Comparison of ENCODE assay signal across 8 cellular contexts in the genomic region with DNA sequence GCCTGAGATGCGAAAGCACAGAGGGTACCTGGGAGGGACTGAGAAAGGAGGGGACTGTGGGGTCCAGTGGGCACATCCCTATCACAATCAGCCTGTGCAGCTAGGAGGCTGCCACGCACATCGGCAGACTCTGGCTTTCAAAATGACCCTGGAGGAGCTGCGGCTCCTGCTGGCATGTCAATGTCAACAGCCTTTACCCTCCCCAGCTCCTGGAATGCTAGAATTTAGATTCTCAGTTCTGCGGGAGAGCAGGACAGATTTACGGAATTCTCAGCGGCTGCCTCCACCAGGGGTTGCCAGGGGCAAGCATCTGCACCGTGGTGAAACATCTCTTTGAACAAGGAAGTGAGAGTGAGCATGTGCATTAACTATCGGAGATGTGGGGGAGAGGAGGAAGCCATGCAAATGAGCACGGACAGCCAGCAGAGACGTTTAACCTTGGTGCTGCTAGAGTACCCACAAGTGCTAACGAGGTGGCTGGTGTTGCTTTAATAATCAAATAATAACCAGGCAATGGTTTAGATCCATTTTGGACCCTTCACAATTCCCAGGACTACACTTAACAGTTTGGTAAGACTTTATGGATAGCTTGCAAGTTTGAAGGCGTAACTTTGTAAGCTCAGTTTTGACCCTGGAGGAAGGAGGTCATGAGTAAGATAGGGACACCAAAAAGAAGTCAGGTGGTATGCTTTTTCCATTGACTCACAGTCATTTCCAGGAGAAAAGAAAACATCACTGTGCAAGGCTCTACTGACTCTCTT. TPM values are rescaled to one million over a fixed set of nuclear protein-coding genes. Genes with fewer than 3 reads are reported as not detected.
A peak's percentile ranks its signal among the peaks of the same experiment; 100 is the strongest.
DNase-seq lines count a peak whose midpoint lies in the region; ATAC-seq and TF ChIP-seq lines count a peak whose summit lies in the region.

No MANE protein-coding gene starts in this region.

- H3F3A ChIP-seq in PC-9 (ENCODE audit: insufficient read depth, low read depth), result no peaks in the 10 kb centered on the region

- H3K9me3 ChIP-seq in left ventricle myocardium inferior (replicated peaks) (peaks cover 5% of the 10 kb centered on the region), spleen (no peaks in the 10 kb centered on the region), PC-9 (ENCODE audit: insufficient read depth, low read depth) (no peaks in the 10 kb centered on the region)

- intact Hi-C loops in left ventricle myocardium inferior (cut with micrococcal nuclease) (no loop called here), spleen (cut with DNase I; ENCODE audit: low total_unique reads) (no loop called here), PC-9 (cut with micrococcal nuclease; ENCODE audit: unreplicated experiment) (no loop called here)

- no peaks in the 10 kb centered on the region for H3K79me2 ChIP-seq in PC-9 (ENCODE audit: low read depth)

- TF ChIP-seq POLR2A in NB4 (IDR thresholded peaks at IDR 0.05; ENCODE audit: extremely low read depth, insufficient read length) (peak; percentile 39), spleen (IDR thresholded peaks at IDR 0.05) (no peak)

- TF ChIP-seq CTCF in GM12865 (IDR thresholded peaks at IDR 0.05; ENCODE audit: insufficient read depth, low read depth, low read length, missing control alignments), result peak; percentile 25
- no peak for TF ChIP-seq CTCF in NB4 (IDR thresholded peaks at IDR 0.05; ENCODE audit: low read depth, low read length)
- peak; percentile 34 for TF ChIP-seq CTCF in left ventricle myocardium inferior (IDR thresholded peaks at IDR 0.05; ENCODE audit: borderline replicate concordance)
- TF ChIP-seq CTCF in spleen (IDR thresholded peaks at IDR 0.05 in 8 of 11, conservative IDR thresholded peaks at IDR 0.05 in 3 of 11), result peak in 9 of 11 experiments; percentile 6 to 45 (median 34)
- no peak for TF ChIP-seq CTCF in PC-9 (conservative IDR thresholded peaks at IDR 0.05)

- WGBS in spleen, 5 donors, result 8 to 14% (median 13%) methylated on average over 13 of the region's 13 CpGs

- no peaks in the 10 kb centered on the region for H3K27me3 ChIP-seq in left ventricle myocardium inferior (ENCODE audit: low read depth)
- H3K27me3 ChIP-seq in spleen (replicated peaks in 1 of 7), result no peaks in the 10 kb centered on the region
- peaks cover 24% of the 10 kb centered on the region for H3K27me3 ChIP-seq in PC-9 (ENCODE audit: insufficient read depth, low read depth)

- no peaks in the 10 kb centered on the region for H4K20me1 ChIP-seq in PC-9 (ENCODE audit: insufficient read depth)

- no TSS peak for BruUV-seq in PC-9 (replicated peaks; lab: Mats Ljungman, UMichigan)

- H3K27ac Mint-ChIP-seq in activated T-cell treated with anti-CD3 and anti-CD28 coated beads, Interleukin-2, amount 50 U/mL, for 24 hours, result peak overlapping the region; percentile 98

- no peaks in the 10 kb centered on the region for H3K36me3 Mint-ChIP-seq in activated T-cell treated with anti-CD3 and anti-CD28 coated beads, Interleukin-2, amount 50 U/mL, for 24 hours (ENCODE audit: low read depth)

- peak overlapping the region; percentile 78 for H3K4me3 Mint-ChIP-seq in activated T-cell treated with anti-CD3 and anti-CD28 coated beads, Interleukin-2, amount 50 U/mL, for 24 hours

- peak; percentile 96 for ATAC-seq in GM21737 (IDR thresholded peaks at IDR 0.05; ENCODE audit: unreplicated experiment)

- no peak overlapping the region for H2AFZ ChIP-seq in PC-9

- DNase-seq in GM12865 (ENCODE audit: low read depth), result peak; percentile 91
- DNase-seq in NB4 (ENCODE audit: low read depth), result peak; percentile 90
- peak; percentile 73 for DNase-seq in activated T-cell treated with anti-CD3 and anti-CD28 coated beads, Interleukin-2, amount 50 U/mL, for 24 hours
- DNase-seq in left ventricle myocardium inferior, result peak; percentile 21
- DNase-seq in spleen, result peak; percentile 86
- DNase-seq in NCI-H345 treated with DMSO at 0.1 percent for 48 hours (lab: John Stamatoyannopoulos, UW; ENCODE audit: unreplicated experiment), result no peak
- no peak for DNase-seq in PC-9

- H3K27ac ChIP-seq in left ventricle myocardium inferior (replicated peaks) (no peak overlapping the region), spleen (peak overlapping the region; percentile 42 to 86 (median 74)), PC-9 (no peak overlapping the region)

- no peaks in the 10 kb centered on the region for H3K9me2 ChIP-seq in PC-9 (ENCODE audit: insufficient read depth)

- H3K36me3 ChIP-seq in left ventricle myocardium inferior (no peaks in the 10 kb centered on the region), spleen (no peaks in the 10 kb centered on the region), PC-9 (ENCODE audit: low read depth) (no peaks in the 10 kb centered on the region)

- H3K4me1 ChIP-seq in left ventricle myocardium inferior, result peaks cover 10% of the 10 kb centered on the region
- peaks cover 22 to 64% (median 42%) of the 10 kb centered on the region in 6 donors for H3K4me1 ChIP-seq in spleen
- H3K4me1 ChIP-seq in PC-9 (replicated peaks; ENCODE audit: insufficient read depth), result no peaks in the 10 kb centered on the region

- H3K27me3 Mint-ChIP-seq in activated T-cell treated with anti-CD3 and anti-CD28 coated beads, Interleukin-2, amount 50 U/mL, for 24 hours, result no peaks in the 10 kb centered on the region

- H3K4me3 ChIP-seq in GM12865 (ENCODE audit: low read depth, low read length) (peak overlapping the region; percentile 39), NB4 (ENCODE audit: low read depth, low read length) (peak overlapping the region; percentile 1), left ventricle myocardium inferior (peak overlapping the region; percentile 33), spleen (peak overlapping the region in 5 of 8 donors; percentile 10 to 58 (median 11)), PC-9 (no peak overlapping the region)

- POLR2A ChIA-PET in PC-9 (lab: Charles Lee; ENCODE audit: unreplicated experiment), result no interaction called here

- H3K4me1 Mint-ChIP-seq in activated T-cell treated with anti-CD3 and anti-CD28 coated beads, Interleukin-2, amount 50 U/mL, for 24 hours (ENCODE audit: low read depth), result peaks cover 50% of the 10 kb centered on the region

- peaks cover 5% of the 10 kb centered on the region for H3K9me3 Mint-ChIP-seq in activated T-cell treated with anti-CD3 and anti-CD28 coated beads, Interleukin-2, amount 50 U/mL, for 24 hours

- H3K4me2 ChIP-seq in PC-9, result no peak overlapping the region

- CTCF ChIA-PET in PC-9 (lab: Charles Lee), result no interaction called here

RNA-seq across cellular contexts. Expression of a gene that starts 54.1 kb away (rescaled TPM):
- total RNA-seq in left ventricle myocardium inferior (1.4 TPM), spleen (10 to 100 TPM; 17.2 to 40.7 (median 25.2) TPM), PC-9 (2021) (1.3 and 1.7 TPM in 2 replicates)
- polyA plus RNA-seq in spleen, result 1 to 10 TPM; 2.1 to 3.2 (median 2.4) TPM

Comparison
In these comparisons a context has a peak if more than half of its experiments do, and no peak if none do; other contexts are left out.
1. DNase-seq: peak in GM12865 (single experiment), NB4 (single experiment), activated T-cell treated with anti-CD3 and anti-CD28 coated beads, Interleukin-2, amount 50 U/mL, for 24 hours (single experiment), left ventricle myocardium inferior (single experiment) and spleen (single experiment); none in NCI-H345 treated with DMSO at 0.1 percent for 48 hours (single experiment) and PC-9 (0 of 2).
2. CTCF ChIP-seq: peak in GM12865 (single experiment), left ventricle myocardium inferior (single experiment) and spleen (9 of 11); none in NB4 (single experiment) and PC-9 (single experiment).
3. H3K27ac ChIP-seq: peak in spleen (8 of 8); none in left ventricle myocardium inferior (single experiment) and PC-9 (single experiment).